In genomic region chr14:59240356-59240755, GRCh38 we compare ENCODE assay signal across 12 cellular contexts. TPM values are rescaled to one million over a fixed set of nuclear protein-coding genes. Genes with fewer than 3 reads are reported as not detected.
DNase-seq lines count a peak whose midpoint lies in the region; ATAC-seq and TF ChIP-seq lines count a peak whose summit lies in the region.
"Had no signal": no experiment of that assay in that cellular context is flagged by ENCODE, and none has a peak within 500 bp of the region (broad histone marks: within the 10 kb centered on the region; RNA-seq: fewer than 3 reads in every experiment).

No MANE protein-coding gene starts in this region.

- no peaks in the 10 kb centered on the region for H3K36me3 ChIP-seq in tibial nerve
- no peaks in the 10 kb centered on the region for H3K36me3 ChIP-seq in PC-3 (ENCODE audit: low read depth, low read length)
- H3K36me3 ChIP-seq in H7 (replicated peaks; ENCODE audit: control insufficient read depth, insufficient read depth, low read length) = no peaks in the 10 kb centered on the region
- H3K36me3 ChIP-seq: esophagus squamous epithelium, vagina had no signal

- H3K4me3 Mint-ChIP-seq in type B pancreatic cell = no peak overlapping the region

- intact Hi-C loops in PC-3 (cut with micrococcal nuclease) = no loop called here

- TF ChIP-seq CTCF in tibial nerve (IDR thresholded peaks at IDR 0.05) (no peak), PC-3 (conservative IDR thresholded peaks at IDR 0.05; ENCODE audit: low read depth, low read length) (no peak), type B pancreatic cell (conservative IDR thresholded peaks at IDR 0.05) (no peak)

- H3K27ac ChIP-seq in tibial nerve = no peak overlapping the region
- H3K27ac ChIP-seq in PC-3 (ENCODE audit: low read length) = no peak overlapping the region
- H3K27ac ChIP-seq: vagina had no signal

- H3K27me3 ChIP-seq in tibial nerve = no peaks in the 10 kb centered on the region
- H3K27me3 ChIP-seq in PC-3 (ENCODE audit: low read length) = no peaks in the 10 kb centered on the region
- H3K27me3 ChIP-seq in H7 (ENCODE audit: control insufficient read depth, insufficient read depth, low read length) = no peaks in the 10 kb centered on the region
- H3K27me3 ChIP-seq: esophagus squamous epithelium, vagina had no signal

- H3K4me3 ChIP-seq in tibial nerve = no peak overlapping the region
- H3K4me3 ChIP-seq in PC-3 (ENCODE audit: low read length) = no peak overlapping the region
- no peak overlapping the region for H3K4me3 ChIP-seq in H7 (ENCODE audit: insufficient read depth, low read depth, low read length)
- H3K4me3 ChIP-seq: esophagus squamous epithelium, vagina had no signal

- H4K20me1 ChIP-seq in PC-3 (ENCODE audit: low read length) = no peaks in the 10 kb centered on the region

- peaks cover 9% of the 10 kb centered on the region for H3K79me2 ChIP-seq in PC-3 (ENCODE audit: low read length)

- H3K4me1 ChIP-seq in tibial nerve = peaks cover 0 to 30% (median 2%) of the 10 kb centered on the region in 4 donors
- peaks cover 19% of the 10 kb centered on the region for H3K4me1 ChIP-seq in PC-3 (ENCODE audit: insufficient read depth, low read length)

- peaks cover 3% of the 10 kb centered on the region for H3K36me3 Mint-ChIP-seq in type B pancreatic cell

- no peak for TF ChIP-seq EP300 in tibial nerve (IDR thresholded peaks at IDR 0.05)

- no TSS peak for BruUV-seq in PC-3 (replicated peaks; lab: Mats Ljungman, UMichigan)

- ATAC-seq in GM19043 (IDR thresholded peaks at IDR 0.05; ENCODE audit: low read depth, unreplicated experiment) (peak; percentile 75), HG02610 (IDR thresholded peaks at IDR 0.05; ENCODE audit: unreplicated experiment) (peak; percentile 86), HG03378 (IDR thresholded peaks at IDR 0.05; ENCODE audit: unreplicated experiment) (peak; percentile 95), PC-3 (no peak)
- ATAC-seq: HCT116 had no signal

- no peak overlapping the region for H3K4me2 ChIP-seq in PC-3 (ENCODE audit: low read length)

- H3K27me3 Mint-ChIP-seq in type B pancreatic cell = no peaks in the 10 kb centered on the region

- CTCF ChIA-PET in PC-3 (lab: Charles Lee) = no interaction called here

- no peak overlapping the region for H3K27ac Mint-ChIP-seq in type B pancreatic cell

- no peak overlapping the region for H2AFZ ChIP-seq in PC-3 (ENCODE audit: low read length)

- WGBS in tibial nerve, 2 donors = 87 to 100% methylated on average over 2 of the region's 2 CpGs

- DNase-seq in CD1c-positive myeloid dendritic cell (ENCODE audit: extremely low spot score) (peak; percentile 20), tibial nerve (ENCODE audit: low spot score in 2 of 2) (no peak), PC-3 (no peak), type B pancreatic cell (ENCODE audit: extremely low spot score, unreplicated experiment) (no peak), H7 (no peak)
- DNase-seq: activated effector memory CD4-positive, alpha-beta T cell treated with Interleukin-2 at 50 U/mL for 16 hours; esophagus squamous epithelium had no signal

- H3K9ac ChIP-seq in PC-3 (ENCODE audit: low read length) = no peak overlapping the region

- no peaks in the 10 kb centered on the region for H3F3A ChIP-seq in PC-3 (ENCODE audit: low read length, unreplicated experiment)

- POLR2A ChIA-PET in PC-3 (lab: Charles Lee; ENCODE audit: unreplicated experiment) = no interaction called here

- peaks cover 6% of the 10 kb centered on the region for H3K9me3 Mint-ChIP-seq in type B pancreatic cell

- H3K9me2 ChIP-seq in PC-3 (replicated peaks; ENCODE audit: low read length) = no peaks in the 10 kb centered on the region

- no peaks in the 10 kb centered on the region for H3K9me3 ChIP-seq in tibial nerve
- no peaks in the 10 kb centered on the region for H3K9me3 ChIP-seq in PC-3 (ENCODE audit: low read length)
- H3K9me3 ChIP-seq: esophagus squamous epithelium, vagina had no signal

- peaks cover 24% of the 10 kb centered on the region for H3K4me1 Mint-ChIP-seq in type B pancreatic cell (ENCODE audit: unreplicated experiment)

- no peak for TF ChIP-seq POLR2A in tibial nerve (IDR thresholded peaks at IDR 0.05)

RNA-seq across cellular contexts. Expression of gene DAAM1, which starts 51.9 kb away (rescaled TPM):
- total RNA-seq in tibial nerve = 10 to 100 TPM; 40.0 to 86.7 (median 57.6) TPM
- total RNA-seq in PC-3 (2014; rRNA removed) = 32.7 and 36.7 TPM in 2 replicates
- 64.3 and 70.6 TPM in 2 replicates for total RNA-seq in type B pancreatic cell (ENCODE audit: low replicate concordance)
- total RNA-seq in H7 (2014; rRNA removed; shearing (Covaris generic)) = 11.4 and 13.7 TPM in 2 replicates
